In genomic region chr14:56108057-56108456, GRCh38 we compare ENCODE assay signal across 26 cellular contexts.
"Had no signal": no experiment of that assay in that cellular context is flagged by ENCODE, and none has a peak within 500 bp of the region (broad histone marks: within the 10 kb centered on the region; RNA-seq: fewer than 3 reads in every experiment).

No MANE protein-coding gene starts in this region.

- H3K27me3 ChIP-seq: colonic mucosa, esophagus squamous epithelium, gastrocnemius medialis, heart right ventricle, left lung had no signal

- H3K36me3 ChIP-seq: colonic mucosa, esophagus squamous epithelium, gastrocnemius medialis, heart right ventricle, left lung, lower lobe of right lung had no signal

- H3K27ac ChIP-seq: colonic mucosa, epithelial cell of prostate, esophagus squamous epithelium, gastrocnemius medialis, heart right ventricle, left lung, lower lobe of right lung had no signal

- ATAC-seq: effector memory CD8-positive, alpha-beta T cell; esophagus mucosa; gastrocnemius medialis; heart right ventricle; left lung; left ventricle myocardium superior; lower lobe of right lung; mucosa of descending colon had no signal

- H3K4me3 ChIP-seq: colonic mucosa, esophagus squamous epithelium, gastrocnemius medialis, heart right ventricle, left lung, lower lobe of right lung, mucosa of descending colon had no signal

- DNase-seq: colonic mucosa; cortex of kidney; effector CD8-positive, alpha-beta T cell; effector memory CD8-positive, alpha-beta T cell; endodermal cell; erythroblast; esophagus squamous epithelium; foreskin fibroblast; foreskin melanocyte; gastrocnemius medialis; glutamatergic neuron; head of caudate nucleus; heart right ventricle; hypothalamus; immature natural killer cell; islet precursor cell; kidney; kidney glomerular epithelial cell; left colon; left lung; left ventricle myocardium superior; lower lobe of right lung; mesenchymal stem cell; mucosa of descending colon had no signal

- H3K9me3 ChIP-seq: colonic mucosa, esophagus squamous epithelium, gastrocnemius medialis, heart right ventricle, left lung, lower lobe of right lung, mucosa of descending colon had no signal

- H3K4me1 ChIP-seq: colonic mucosa, esophagus squamous epithelium, gastrocnemius medialis, lower lobe of right lung had no signal
